ENCODE assay signal across 1 cellular context in genomic region chr10:49645417-49646255, GRCh38.
TF ChIP-seq lines count a peak whose summit lies in the region.

No MANE protein-coding gene starts in this region.

TF ChIP-seq in GM23338, 12 proteins besides CTCF, POLR2A, EP300 and RAD21 (continued from another document):
- TF ChIP-seq ZNF462 (CRISPR knock-in tag; IDR thresholded peaks at IDR 0.05) (no peak), ZNF114 (CRISPR knock-in tag; IDR thresholded peaks at IDR 0.05) (no peak), EZH2 (IDR thresholded peaks at IDR 0.05; ENCODE audit: low read depth, unreplicated experiment) (no peak), CREB1 (CRISPR knock-in tag; IDR thresholded peaks at IDR 0.05; ENCODE audit: low read depth) (no peak), NANOG (IDR thresholded peaks at IDR 0.05; ENCODE audit: borderline replicate concordance) (no peak)
